ENCODE assay signal across 1 cellular context in the genomic region with DNA sequence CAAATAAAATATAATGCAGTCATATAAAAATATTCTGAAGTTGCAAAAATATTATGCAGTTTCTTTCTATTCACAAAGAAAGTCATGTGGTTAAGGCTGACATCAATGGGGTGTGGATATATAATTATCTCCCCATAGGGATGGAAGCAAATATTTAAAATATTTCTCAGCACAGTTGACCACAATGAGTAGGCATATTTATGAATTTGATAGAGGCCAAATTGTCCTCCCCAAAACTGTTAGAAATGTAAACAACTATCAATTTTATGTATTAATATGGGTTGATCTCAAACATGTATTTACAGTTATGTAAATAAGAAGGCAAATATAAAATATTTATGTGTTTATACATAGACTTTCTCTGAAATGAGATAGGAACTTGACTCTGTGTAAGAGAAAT.
A peak's percentile ranks its signal among the peaks of the same experiment; 100 is the strongest.
TF ChIP-seq lines count a peak whose summit lies in the region.

No MANE protein-coding gene starts in this region.

TF ChIP-seq in K562, 482 proteins besides CTCF, POLR2A, EP300 and RAD21 (continued from another document and continues in another):
- TF ChIP-seq, protein P1, sequence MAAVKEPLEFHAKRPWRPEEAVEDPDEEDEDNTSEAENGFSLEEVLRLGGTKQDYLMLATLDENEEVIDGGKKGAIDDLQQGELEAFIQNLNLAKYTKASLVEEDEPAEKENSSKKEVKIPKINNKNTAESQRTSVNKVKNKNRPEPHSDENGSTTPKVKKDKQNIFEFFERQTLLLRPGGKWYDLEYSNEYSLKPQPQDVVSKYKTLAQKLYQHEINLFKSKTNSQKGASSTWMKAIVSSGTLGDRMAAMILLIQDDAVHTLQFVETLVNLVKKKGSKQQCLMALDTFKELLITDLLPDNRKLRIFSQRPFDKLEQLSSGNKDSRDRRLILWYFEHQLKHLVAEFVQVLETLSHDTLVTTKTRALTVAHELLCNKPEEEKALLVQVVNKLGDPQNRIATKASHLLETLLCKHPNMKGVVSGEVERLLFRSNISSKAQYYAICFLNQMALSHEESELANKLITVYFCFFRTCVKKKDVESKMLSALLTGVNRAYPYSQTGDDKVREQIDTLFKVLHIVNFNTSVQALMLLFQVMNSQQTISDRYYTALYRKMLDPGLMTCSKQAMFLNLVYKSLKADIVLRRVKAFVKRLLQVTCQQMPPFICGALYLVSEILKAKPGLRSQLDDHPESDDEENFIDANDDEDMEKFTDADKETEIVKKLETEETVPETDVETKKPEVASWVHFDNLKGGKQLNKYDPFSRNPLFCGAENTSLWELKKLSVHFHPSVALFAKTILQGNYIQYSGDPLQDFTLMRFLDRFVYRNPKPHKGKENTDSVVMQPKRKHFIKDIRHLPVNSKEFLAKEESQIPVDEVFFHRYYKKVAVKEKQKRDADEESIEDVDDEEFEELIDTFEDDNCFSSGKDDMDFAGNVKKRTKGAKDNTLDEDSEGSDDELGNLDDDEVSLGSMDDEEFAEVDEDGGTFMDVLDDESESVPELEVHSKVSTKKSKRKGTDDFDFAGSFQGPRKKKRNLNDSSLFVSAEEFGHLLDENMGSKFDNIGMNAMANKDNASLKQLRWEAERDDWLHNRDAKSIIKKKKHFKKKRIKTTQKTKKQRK (IDR thresholded peaks at IDR 0.05; ENCODE audit: borderline replicate concordance, low read depth, low read length) = no peak
- TF ChIP-seq C11orf30 (IDR thresholded peaks at IDR 0.05; ENCODE audit: low read depth) = peak; percentile 61
- TF ChIP-seq, protein P2, sequence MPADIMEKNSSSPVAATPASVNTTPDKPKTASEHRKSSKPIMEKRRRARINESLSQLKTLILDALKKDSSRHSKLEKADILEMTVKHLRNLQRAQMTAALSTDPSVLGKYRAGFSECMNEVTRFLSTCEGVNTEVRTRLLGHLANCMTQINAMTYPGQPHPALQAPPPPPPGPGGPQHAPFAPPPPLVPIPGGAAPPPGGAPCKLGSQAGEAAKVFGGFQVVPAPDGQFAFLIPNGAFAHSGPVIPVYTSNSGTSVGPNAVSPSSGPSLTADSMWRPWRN (IDR thresholded peaks at IDR 0.05; ENCODE audit: low read depth) = no peak
- TF ChIP-seq ZC3H11A (IDR thresholded peaks at IDR 0.05; ENCODE audit: low read depth, low read length) = no peak
- no peak for TF ChIP-seq CSDE1 (IDR thresholded peaks at IDR 0.05)
- no peak for TF ChIP-seq ZNF384 (IDR thresholded peaks at IDR 0.05; ENCODE audit: low read depth, low read length)
- TF ChIP-seq MEF2D (tag; conservative IDR thresholded peaks at IDR 0.05; ENCODE audit: low read depth) = no peak
- no peak for TF ChIP-seq MYC (IDR thresholded peaks at IDR 0.05; ENCODE audit: low read depth, low read length)
- TF ChIP-seq MYC (CRISPR knock-in tag; IDR thresholded peaks at IDR 0.05; ENCODE audit: borderline replicate concordance, low read depth) = no peak
- TF ChIP-seq FOXM1 (IDR thresholded peaks at IDR 0.05; ENCODE audit: low read depth) = peak; percentile 64; the same call in 1 of the 2 replicates
- no peak for TF ChIP-seq FOXM1 (CRISPR knock-in tag; IDR thresholded peaks at IDR 0.05; ENCODE audit: low read depth)
- peak; percentile 40; the same call in 1 of the 2 replicates for TF ChIP-seq MYBL2 (IDR thresholded peaks at IDR 0.05; ENCODE audit: low read depth)
- no peak for TF ChIP-seq MYBL2 (CRISPR knock-in tag; IDR thresholded peaks at IDR 0.05; ENCODE audit: borderline replicate concordance)
- peak; percentile 52; the same call in 1 of the 2 replicates for TF ChIP-seq ZNF316 (IDR thresholded peaks at IDR 0.05)
- TF ChIP-seq TRIM28 (IDR thresholded peaks at IDR 0.05) = no peak
- TF ChIP-seq, protein P3, sequence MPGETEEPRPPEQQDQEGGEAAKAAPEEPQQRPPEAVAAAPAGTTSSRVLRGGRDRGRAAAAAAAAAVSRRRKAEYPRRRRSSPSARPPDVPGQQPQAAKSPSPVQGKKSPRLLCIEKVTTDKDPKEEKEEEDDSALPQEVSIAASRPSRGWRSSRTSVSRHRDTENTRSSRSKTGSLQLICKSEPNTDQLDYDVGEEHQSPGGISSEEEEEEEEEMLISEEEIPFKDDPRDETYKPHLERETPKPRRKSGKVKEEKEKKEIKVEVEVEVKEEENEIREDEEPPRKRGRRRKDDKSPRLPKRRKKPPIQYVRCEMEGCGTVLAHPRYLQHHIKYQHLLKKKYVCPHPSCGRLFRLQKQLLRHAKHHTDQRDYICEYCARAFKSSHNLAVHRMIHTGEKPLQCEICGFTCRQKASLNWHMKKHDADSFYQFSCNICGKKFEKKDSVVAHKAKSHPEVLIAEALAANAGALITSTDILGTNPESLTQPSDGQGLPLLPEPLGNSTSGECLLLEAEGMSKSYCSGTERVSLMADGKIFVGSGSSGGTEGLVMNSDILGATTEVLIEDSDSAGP (CRISPR knock-in tag; IDR thresholded peaks at IDR 0.05) = no peak
- TF ChIP-seq, protein P4, sequence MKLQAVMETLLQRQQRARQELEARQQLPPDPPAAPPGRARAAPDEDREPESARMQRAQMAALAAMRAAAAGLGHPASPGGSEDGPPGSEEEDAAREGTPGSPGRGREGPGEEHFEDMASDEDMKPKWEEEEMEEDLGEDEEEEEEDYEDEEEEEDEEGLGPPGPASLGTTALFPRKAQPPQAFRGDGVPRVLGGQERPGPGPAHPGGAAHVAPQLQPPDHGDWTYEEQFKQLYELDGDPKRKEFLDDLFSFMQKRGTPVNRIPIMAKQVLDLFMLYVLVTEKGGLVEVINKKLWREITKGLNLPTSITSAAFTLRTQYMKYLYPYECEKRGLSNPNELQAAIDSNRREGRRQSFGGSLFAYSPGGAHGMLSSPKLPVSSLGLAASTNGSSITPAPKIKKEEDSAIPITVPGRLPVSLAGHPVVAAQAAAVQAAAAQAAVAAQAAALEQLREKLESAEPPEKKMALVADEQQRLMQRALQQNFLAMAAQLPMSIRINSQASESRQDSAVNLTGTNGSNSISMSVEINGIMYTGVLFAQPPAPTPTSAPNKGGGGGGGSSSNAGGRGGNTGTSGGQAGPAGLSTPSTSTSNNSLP (IDR thresholded peaks at IDR 0.05; ENCODE audit: borderline replicate concordance, low read depth, low read length) = 0 out of 2 replicates have a peak, but pooled peaks have one; percentile 54
- TF ChIP-seq RFX5 (IDR thresholded peaks at IDR 0.05; ENCODE audit: low read depth, low read length) = no peak
- no peak for TF ChIP-seq TGIF2 (CRISPR knock-in tag; IDR thresholded peaks at IDR 0.05)
- peak in 1 of 2 experiments; percentile 29; a peak in 1 of 4 replicates for TF ChIP-seq TRIM24 (IDR thresholded peaks at IDR 0.05)
- TF ChIP-seq, protein P5, sequence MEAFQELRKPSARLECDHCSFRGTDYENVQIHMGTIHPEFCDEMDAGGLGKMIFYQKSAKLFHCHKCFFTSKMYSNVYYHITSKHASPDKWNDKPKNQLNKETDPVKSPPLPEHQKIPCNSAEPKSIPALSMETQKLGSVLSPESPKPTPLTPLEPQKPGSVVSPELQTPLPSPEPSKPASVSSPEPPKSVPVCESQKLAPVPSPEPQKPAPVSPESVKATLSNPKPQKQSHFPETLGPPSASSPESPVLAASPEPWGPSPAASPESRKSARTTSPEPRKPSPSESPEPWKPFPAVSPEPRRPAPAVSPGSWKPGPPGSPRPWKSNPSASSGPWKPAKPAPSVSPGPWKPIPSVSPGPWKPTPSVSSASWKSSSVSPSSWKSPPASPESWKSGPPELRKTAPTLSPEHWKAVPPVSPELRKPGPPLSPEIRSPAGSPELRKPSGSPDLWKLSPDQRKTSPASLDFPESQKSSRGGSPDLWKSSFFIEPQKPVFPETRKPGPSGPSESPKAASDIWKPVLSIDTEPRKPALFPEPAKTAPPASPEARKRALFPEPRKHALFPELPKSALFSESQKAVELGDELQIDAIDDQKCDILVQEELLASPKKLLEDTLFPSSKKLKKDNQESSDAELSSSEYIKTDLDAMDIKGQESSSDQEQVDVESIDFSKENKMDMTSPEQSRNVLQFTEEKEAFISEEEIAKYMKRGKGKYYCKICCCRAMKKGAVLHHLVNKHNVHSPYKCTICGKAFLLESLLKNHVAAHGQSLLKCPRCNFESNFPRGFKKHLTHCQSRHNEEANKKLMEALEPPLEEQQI (IDR thresholded peaks at IDR 0.05) = 0 out of 2 replicates have a peak, but pooled peaks have one; percentile 55
- no peak for TF ChIP-seq ZNF184 (CRISPR knock-in tag; IDR thresholded peaks at IDR 0.05)
- peak in 1 of 2 experiments; percentile 48; a peak in 1 of 4 replicates for TF ChIP-seq FOXA3 (CRISPR knock-in tag; conservative IDR thresholded peaks at IDR 0.05 in 1 of 2, IDR thresholded peaks at IDR 0.05 in 1 of 2)
- TF ChIP-seq HDGF (IDR thresholded peaks at IDR 0.05) = no peak
- TF ChIP-seq ARNT (IDR thresholded peaks at IDR 0.05) = no peak
- no peak for TF ChIP-seq NBN (IDR thresholded peaks at IDR 0.05; ENCODE audit: low read depth)
- TF ChIP-seq TCF7 (IDR thresholded peaks at IDR 0.05; ENCODE audit: borderline replicate concordance) = no peak
- peak in 1 of 2 experiments; percentile 71; a peak in 2 of 4 replicates for TF ChIP-seq TEAD1 (CRISPR knock-in tag; IDR thresholded peaks at IDR 0.05)
- peak; percentile 56; the same call in 1 of the 2 replicates for TF ChIP-seq MAFK (IDR thresholded peaks at IDR 0.05; ENCODE audit: low read length)
- no peak for TF ChIP-seq TARDBP (IDR thresholded peaks at IDR 0.05)
- peak; percentile 63 for TF ChIP-seq MAFG (tag; conservative IDR thresholded peaks at IDR 0.05)
- TF ChIP-seq, protein P6, sequence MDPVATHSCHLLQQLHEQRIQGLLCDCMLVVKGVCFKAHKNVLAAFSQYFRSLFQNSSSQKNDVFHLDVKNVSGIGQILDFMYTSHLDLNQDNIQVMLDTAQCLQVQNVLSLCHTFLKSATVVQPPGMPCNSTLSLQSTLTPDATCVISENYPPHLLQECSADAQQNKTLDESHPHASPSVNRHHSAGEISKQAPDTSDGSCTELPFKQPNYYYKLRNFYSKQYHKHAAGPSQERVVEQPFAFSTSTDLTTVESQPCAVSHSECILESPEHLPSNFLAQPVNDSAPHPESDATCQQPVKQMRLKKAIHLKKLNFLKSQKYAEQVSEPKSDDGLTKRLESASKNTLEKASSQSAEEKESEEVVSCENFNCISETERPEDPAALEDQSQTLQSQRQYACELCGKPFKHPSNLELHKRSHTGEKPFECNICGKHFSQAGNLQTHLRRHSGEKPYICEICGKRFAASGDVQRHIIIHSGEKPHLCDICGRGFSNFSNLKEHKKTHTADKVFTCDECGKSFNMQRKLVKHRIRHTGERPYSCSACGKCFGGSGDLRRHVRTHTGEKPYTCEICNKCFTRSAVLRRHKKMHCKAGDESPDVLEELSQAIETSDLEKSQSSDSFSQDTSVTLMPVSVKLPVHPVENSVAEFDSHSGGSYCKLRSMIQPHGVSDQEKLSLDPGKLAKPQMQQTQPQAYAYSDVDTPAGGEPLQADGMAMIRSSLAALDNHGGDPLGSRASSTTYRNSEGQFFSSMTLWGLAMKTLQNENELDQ (CRISPR knock-in tag; IDR thresholded peaks at IDR 0.05; ENCODE audit: borderline replicate concordance) = no peak
- no peak for TF ChIP-seq FOSL1 (tag; conservative IDR thresholded peaks at IDR 0.05)
- TF ChIP-seq, protein P7, sequence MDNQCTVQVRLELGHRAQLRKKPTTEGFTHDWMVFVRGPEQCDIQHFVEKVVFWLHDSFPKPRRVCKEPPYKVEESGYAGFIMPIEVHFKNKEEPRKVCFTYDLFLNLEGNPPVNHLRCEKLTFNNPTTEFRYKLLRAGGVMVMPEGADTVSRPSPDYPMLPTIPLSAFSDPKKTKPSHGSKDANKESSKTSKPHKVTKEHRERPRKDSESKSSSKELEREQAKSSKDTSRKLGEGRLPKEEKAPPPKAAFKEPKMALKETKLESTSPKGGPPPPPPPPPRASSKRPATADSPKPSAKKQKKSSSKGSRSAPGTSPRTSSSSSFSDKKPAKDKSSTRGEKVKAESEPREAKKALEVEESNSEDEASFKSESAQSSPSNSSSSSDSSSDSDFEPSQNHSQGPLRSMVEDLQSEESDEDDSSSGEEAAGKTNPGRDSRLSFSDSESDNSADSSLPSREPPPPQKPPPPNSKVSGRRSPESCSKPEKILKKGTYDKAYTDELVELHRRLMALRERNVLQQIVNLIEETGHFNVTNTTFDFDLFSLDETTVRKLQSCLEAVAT (IDR thresholded peaks at IDR 0.05) = 0 out of 4 replicates have a peak, but pooled peaks of 1 of the 2 experiments have one; percentile 48
- TF ChIP-seq, protein P8, sequence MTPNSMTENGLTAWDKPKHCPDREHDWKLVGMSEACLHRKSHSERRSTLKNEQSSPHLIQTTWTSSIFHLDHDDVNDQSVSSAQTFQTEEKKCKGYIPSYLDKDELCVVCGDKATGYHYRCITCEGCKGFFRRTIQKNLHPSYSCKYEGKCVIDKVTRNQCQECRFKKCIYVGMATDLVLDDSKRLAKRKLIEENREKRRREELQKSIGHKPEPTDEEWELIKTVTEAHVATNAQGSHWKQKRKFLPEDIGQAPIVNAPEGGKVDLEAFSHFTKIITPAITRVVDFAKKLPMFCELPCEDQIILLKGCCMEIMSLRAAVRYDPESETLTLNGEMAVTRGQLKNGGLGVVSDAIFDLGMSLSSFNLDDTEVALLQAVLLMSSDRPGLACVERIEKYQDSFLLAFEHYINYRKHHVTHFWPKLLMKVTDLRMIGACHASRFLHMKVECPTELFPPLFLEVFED (CRISPR knock-in tag; conservative IDR thresholded peaks at IDR 0.05) = no peak
- no peak for TF ChIP-seq RAD51 (IDR thresholded peaks at IDR 0.05; ENCODE audit: borderline replicate concordance, low read depth)
- TF ChIP-seq, protein P9, sequence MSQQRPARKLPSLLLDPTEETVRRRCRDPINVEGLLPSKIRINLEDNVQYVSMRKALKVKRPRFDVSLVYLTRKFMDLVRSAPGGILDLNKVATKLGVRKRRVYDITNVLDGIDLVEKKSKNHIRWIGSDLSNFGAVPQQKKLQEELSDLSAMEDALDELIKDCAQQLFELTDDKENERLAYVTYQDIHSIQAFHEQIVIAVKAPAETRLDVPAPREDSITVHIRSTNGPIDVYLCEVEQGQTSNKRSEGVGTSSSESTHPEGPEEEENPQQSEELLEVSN (IDR thresholded peaks at IDR 0.05; ENCODE audit: borderline replicate concordance in 1 of 2, extremely low read depth in 1 of 2, insufficient read depth in 1 of 2, insufficient read length in 1 of 2, low read depth in 1 of 2, low read length in 1 of 2, poor library complexity in 1 of 2, severe bottlenecking in 1 of 2) = no peak
- no peak for TF ChIP-seq MTA1 (IDR thresholded peaks at IDR 0.05; ENCODE audit: borderline replicate concordance)
- no peak for TF ChIP-seq KLF1 (tag; IDR thresholded peaks at IDR 0.05)
- TF ChIP-seq, protein P10, sequence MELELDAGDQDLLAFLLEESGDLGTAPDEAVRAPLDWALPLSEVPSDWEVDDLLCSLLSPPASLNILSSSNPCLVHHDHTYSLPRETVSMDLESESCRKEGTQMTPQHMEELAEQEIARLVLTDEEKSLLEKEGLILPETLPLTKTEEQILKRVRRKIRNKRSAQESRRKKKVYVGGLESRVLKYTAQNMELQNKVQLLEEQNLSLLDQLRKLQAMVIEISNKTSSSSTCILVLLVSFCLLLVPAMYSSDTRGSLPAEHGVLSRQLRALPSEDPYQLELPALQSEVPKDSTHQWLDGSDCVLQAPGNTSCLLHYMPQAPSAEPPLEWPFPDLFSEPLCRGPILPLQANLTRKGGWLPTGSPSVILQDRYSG (tag; conservative IDR thresholded peaks at IDR 0.05; ENCODE audit: low read depth) = no peak
- no peak for TF ChIP-seq CAMTA2 (CRISPR knock-in tag; conservative IDR thresholded peaks at IDR 0.05)
